In the genomic region with DNA sequence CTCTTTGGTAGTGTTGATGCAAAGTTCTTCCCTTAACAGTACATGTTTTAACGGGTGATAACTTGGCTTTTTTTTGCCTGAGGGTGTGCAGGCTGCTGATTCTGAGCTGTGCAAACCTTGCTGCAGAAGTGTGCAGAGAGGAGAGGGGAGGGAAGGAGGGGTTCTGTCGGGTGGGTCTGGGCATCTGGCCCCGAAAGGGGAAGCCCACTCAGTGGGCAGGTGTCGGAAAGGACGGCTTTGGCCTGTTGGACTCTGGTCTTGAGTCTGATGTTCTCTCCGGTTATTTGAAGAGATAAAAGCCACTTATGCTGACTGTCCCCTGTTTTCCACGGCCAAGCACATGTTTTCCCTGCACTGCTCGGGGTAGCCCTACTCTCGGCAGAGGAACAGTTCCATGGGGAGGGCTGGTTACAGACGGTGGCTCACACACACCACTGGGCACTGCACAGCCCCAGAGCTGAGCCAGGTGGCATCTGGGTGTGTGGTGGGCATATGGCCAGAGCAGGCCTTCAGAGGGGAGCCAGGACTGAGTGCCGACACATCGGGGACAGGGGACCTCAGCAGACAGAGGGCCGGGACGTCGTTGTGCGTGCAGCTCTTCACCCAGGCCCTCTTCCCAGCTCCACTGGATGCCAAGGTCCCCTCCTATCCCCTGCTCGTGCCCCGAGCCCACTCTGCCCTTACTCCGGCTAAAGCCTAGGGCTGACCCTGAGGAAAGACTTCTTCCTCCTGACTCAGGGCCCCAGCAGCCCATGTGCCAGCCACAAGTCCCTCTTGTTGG, we compare ENCODE assay signal across 16 cellular contexts.
DNase-seq lines count a peak whose midpoint lies in the region; ATAC-seq and TF ChIP-seq lines count a peak whose summit lies in the region.
"Had no signal": no experiment of that assay in that cellular context is flagged by ENCODE, and none has a peak within 500 bp of the region (broad histone marks: within the 10 kb centered on the region; RNA-seq: fewer than 3 reads in every experiment).

No MANE protein-coding gene starts in this region.

- H2AFZ ChIP-seq in neural progenitor cell (replicated peaks) (no peak overlapping the region), GM23338 (no peak overlapping the region)
- H2AFZ ChIP-seq: GM23248 had no signal

- intact Hi-C loops in natural killer cell (cut with micrococcal nuclease), result no loop called here

- H4K20me1 ChIP-seq in neural progenitor cell (ENCODE audit: low read depth), result no peaks in the 10 kb centered on the region
- no peaks in the 10 kb centered on the region for H4K20me1 ChIP-seq in GM23338 (replicated peaks; ENCODE audit: insufficient read depth)
- H4K20me1 ChIP-seq: BLaER1 had no signal

- H3K4me3 ChIP-seq in neural progenitor cell (no peak overlapping the region), GM23338 (no peak overlapping the region)
- H3K4me3 ChIP-seq: BLaER1, GM12878, GM23248 had no signal

- H3K4me1 ChIP-seq in neural progenitor cell (peaks cover 48% of the 10 kb centered on the region), GM23338 (ENCODE audit: insufficient read depth) (peaks cover 2% of the 10 kb centered on the region; the same call in 1 of the 2 replicates)
- H3K4me1 ChIP-seq: BLaER1 had no signal

- H3K9me3 ChIP-seq in neural progenitor cell (ENCODE audit: low read depth), result no peaks in the 10 kb centered on the region
- H3K9me3 ChIP-seq: BLaER1 had no signal

- no peaks in the 10 kb centered on the region for H3K79me2 ChIP-seq in neural progenitor cell (ENCODE audit: low read depth)
- H3K79me2 ChIP-seq in GM23338 (replicated peaks; ENCODE audit: insufficient read depth), result no peaks in the 10 kb centered on the region

- H3F3A ChIP-seq in neural progenitor cell (ENCODE audit: low read depth), result no peaks in the 10 kb centered on the region
- no peaks in the 10 kb centered on the region for H3F3A ChIP-seq in GM23338 (replicated peaks; ENCODE audit: low read depth)

- H3K27ac ChIP-seq in neural progenitor cell (no peak overlapping the region), GM23338 (ENCODE audit: low read depth) (no peak overlapping the region)
- H3K27ac ChIP-seq: BLaER1, GM23248 had no signal

- H3K27me3 Mint-ChIP-seq in natural killer cell treated with Interleukin-12 subunit alpha and Interleukin-12 subunit beta and Interleukin-15 and Interleukin-18, amount 100 ng/mL, for 72 hours, result peaks cover 14% of the 10 kb centered on the region in 2 donors
- H3K27me3 Mint-ChIP-seq in natural killer cell (ENCODE audit: low read depth in 2 of 2) (peaks cover 7 to 14% of the 10 kb centered on the region in 2 donors), glutamatergic neuron (ENCODE audit: unreplicated experiment) (peaks cover 5% of the 10 kb centered on the region), neural progenitor cell (ENCODE audit: insufficient read depth, low read depth) (peaks cover 14% of the 10 kb centered on the region), GM23338 (ENCODE audit: insufficient read depth, low read depth, poor library complexity) (peaks cover 6% of the 10 kb centered on the region)

- H3K9me2 ChIP-seq in GM23338 (ENCODE audit: insufficient read depth), result no peaks in the 10 kb centered on the region

- H3K4me2 ChIP-seq in neural progenitor cell, result no peak overlapping the region
- no peak overlapping the region for H3K4me2 ChIP-seq in GM23338
- H3K4me2 ChIP-seq: BLaER1 had no signal

- no peak overlapping the region for H3K27ac Mint-ChIP-seq in natural killer cell treated with Interleukin-12 subunit alpha and Interleukin-12 subunit beta and Interleukin-15 and Interleukin-18, amount 100 ng/mL, for 72 hours
- H3K27ac Mint-ChIP-seq in natural killer cell (no peak overlapping the region), glutamatergic neuron (ENCODE audit: unreplicated experiment) (peak overlapping the region; percentile 22), neural progenitor cell (peak overlapping the region; percentile 68), GM23338 (no peak overlapping the region)
- H3K27ac Mint-ChIP-seq: H9 had no signal

- H3K4me3 Mint-ChIP-seq in natural killer cell treated with Interleukin-12 subunit alpha and Interleukin-12 subunit beta and Interleukin-15 and Interleukin-18, amount 100 ng/mL, for 72 hours, result no peak overlapping the region
- no peak overlapping the region for H3K4me3 Mint-ChIP-seq in natural killer cell
- H3K4me3 Mint-ChIP-seq in glutamatergic neuron (ENCODE audit: unreplicated experiment), result no peak overlapping the region
- H3K4me3 Mint-ChIP-seq in neural progenitor cell, result no peak overlapping the region
- no peak overlapping the region for H3K4me3 Mint-ChIP-seq in GM23338
- H3K4me3 Mint-ChIP-seq: CD8-positive, alpha-beta memory T cell; H9 had no signal

- no peaks in the 10 kb centered on the region for H3K36me3 ChIP-seq in neural progenitor cell
- H3K36me3 ChIP-seq in GM23338 (ENCODE audit: insufficient read depth), result no peaks in the 10 kb centered on the region
- H3K36me3 ChIP-seq: BLaER1 had no signal

- DNase-seq in natural killer cell treated with Interleukin-12 subunit alpha and Interleukin-12 subunit beta and Interleukin-15 and Interleukin-18, amount 100 ng/mL, for 72 hours (ENCODE audit: low spot score), result no peak
- DNase-seq in natural killer cell (no peak), glutamatergic neuron (no peak), neural progenitor cell (ENCODE audit: low spot score) (no peak), COLO668 (lab: John Stamatoyannopoulos, UW; ENCODE audit: unreplicated experiment) (no peak), NCI-H345 treated with DMSO at 0.1 percent for 48 hours (lab: John Stamatoyannopoulos, UW; ENCODE audit: unreplicated experiment) (no peak), GM23338 (ENCODE audit: low spot score) (no peak)
- DNase-seq: 8988T; AML-193; CD8-positive, alpha-beta memory T cell; DMS79; GM23248; H9 had no signal

- no peak overlapping the region for H3K9ac ChIP-seq in neural progenitor cell
- H3K9ac ChIP-seq: BLaER1, GM23248 had no signal

- H3K36me3 Mint-ChIP-seq in natural killer cell treated with Interleukin-12 subunit alpha and Interleukin-12 subunit beta and Interleukin-15 and Interleukin-18, amount 100 ng/mL, for 72 hours, result no peaks in the 10 kb centered on the region
- H3K36me3 Mint-ChIP-seq in natural killer cell (no peaks in the 10 kb centered on the region), glutamatergic neuron (ENCODE audit: unreplicated experiment) (no peaks in the 10 kb centered on the region), neural progenitor cell (no peaks in the 10 kb centered on the region), GM23338 (ENCODE audit: low read depth) (no peaks in the 10 kb centered on the region)
- H3K36me3 Mint-ChIP-seq: CD8-positive, alpha-beta memory T cell had no signal

- H3K27me3 ChIP-seq in neural progenitor cell (no peaks in the 10 kb centered on the region), GM23338 (ENCODE audit: insufficient read depth) (no peaks in the 10 kb centered on the region)
- H3K27me3 ChIP-seq: BLaER1 had no signal

- H3K4me1 Mint-ChIP-seq in natural killer cell treated with Interleukin-12 subunit alpha and Interleukin-12 subunit beta and Interleukin-15 and Interleukin-18, amount 100 ng/mL, for 72 hours (ENCODE audit: low read depth in 2 of 2), result no peaks in the 10 kb centered on the region
- no peaks in the 10 kb centered on the region for H3K4me1 Mint-ChIP-seq in natural killer cell
- peaks cover 25% of the 10 kb centered on the region for H3K4me1 Mint-ChIP-seq in glutamatergic neuron (ENCODE audit: low read depth, unreplicated experiment)
- H3K4me1 Mint-ChIP-seq in neural progenitor cell, result peaks cover 70% of the 10 kb centered on the region
- peaks cover 17% of the 10 kb centered on the region for H3K4me1 Mint-ChIP-seq in GM23338
- H3K4me1 Mint-ChIP-seq: CD8-positive, alpha-beta memory T cell had no signal

- no peaks in the 10 kb centered on the region for H3K9me3 Mint-ChIP-seq in natural killer cell treated with Interleukin-12 subunit alpha and Interleukin-12 subunit beta and Interleukin-15 and Interleukin-18, amount 100 ng/mL, for 72 hours
- H3K9me3 Mint-ChIP-seq in natural killer cell (no peaks in the 10 kb centered on the region), glutamatergic neuron (ENCODE audit: unreplicated experiment) (peaks cover 4% of the 10 kb centered on the region), neural progenitor cell (no peaks in the 10 kb centered on the region), GM23338 (no peaks in the 10 kb centered on the region)
- H3K9me3 Mint-ChIP-seq: CD8-positive, alpha-beta memory T cell; H9 had no signal

- ATAC-seq in natural killer cell treated with Interleukin-12 subunit alpha and Interleukin-12 subunit beta and Interleukin-15 and Interleukin-18, amount 100 ng/mL, for 72 hours, result peak; percentile 15 to 52
- ATAC-seq in natural killer cell (no peak), HG02759 (IDR thresholded peaks at IDR 0.05; ENCODE audit: unreplicated experiment) (no peak), GM23338 (no peak)
- ATAC-seq: GM12878 had no signal

- TF ChIP-seq CTCF in natural killer cell (IDR thresholded peaks at IDR 0.05) (no peak), glutamatergic neuron (IDR thresholded peaks at IDR 0.05; ENCODE audit: partially characterized antibody, unreplicated experiment) (no peak), neural progenitor cell (IDR thresholded peaks at IDR 0.05) (no peak), GM23338 (conservative IDR thresholded peaks at IDR 0.05; ENCODE audit: low read depth in 2 of 2) (no peak)

TF ChIP-seq in GM23338, 12 proteins besides CTCF, POLR2A, EP300 and RAD21:
- no peak for TF ChIP-seq STAT1 (IDR thresholded peaks at IDR 0.05; ENCODE audit: unreplicated experiment)
- TF ChIP-seq NANOG (IDR thresholded peaks at IDR 0.05; ENCODE audit: borderline replicate concordance), result no peak

Comparison
In these comparisons a context has a peak if more than half of its experiments do, and no peak if none do; other contexts are left out.
1. ATAC-seq: peak in natural killer cell treated with Interleukin-12 subunit alpha and Interleukin-12 subunit beta and Interleukin-15 and Interleukin-18, amount 100 ng/mL, for 72 hours (2 of 2); none in natural killer cell (0 of 3), HG02759 (single experiment) and GM23338 (single experiment).
2. H3K27ac Mint-ChIP-seq: peak in glutamatergic neuron (single experiment) and neural progenitor cell (single experiment); none in natural killer cell treated with Interleukin-12 subunit alpha and Interleukin-12 subunit beta and Interleukin-15 and Interleukin-18, amount 100 ng/mL, for 72 hours (0 of 2), natural killer cell (0 of 2) and GM23338 (single experiment).